Comparison of ENCODE assay signal across 9 cellular contexts in genomic region chr1:201945863-201946223, GRCh38. TPM values are rescaled to one million over a fixed set of nuclear protein-coding genes. Genes with fewer than 3 reads are reported as not detected.
DNase-seq lines count a peak whose midpoint lies in the region; ATAC-seq and TF ChIP-seq lines count a peak whose summit lies in the region.
"Had no signal": no experiment of that assay in that cellular context is flagged by ENCODE, and none has a peak within 500 bp of the region (broad histone marks: within the 10 kb centered on the region; RNA-seq: fewer than 3 reads in every experiment).

No MANE protein-coding gene starts in this region.

- no peak for ATAC-seq in activated B cell treated with CpG ODN at 0.5 μM for 24 hours (ENCODE audit: low read depth)
- ATAC-seq in right cardiac atrium = peak in 1 of 2 donors; percentile 6
- ATAC-seq in HG03460 (IDR thresholded peaks at IDR 0.05; ENCODE audit: unreplicated experiment) = no peak

- H3K4me3 ChIP-seq in ACC112 (ENCODE audit: low read depth, low read length) (peak overlapping the region; percentile 66), right cardiac atrium (ENCODE audit: low read length) (peak overlapping the region; percentile 78), ovary (peak overlapping the region; percentile 75)

- 20% methylated on average over 10 of the region's 10 CpGs for WGBS in right cardiac atrium
- WGBS in ovary, 3 donors = 1 to 5% (median 2%) methylated on average over 10 of the region's 10 CpGs

- DNase-seq in activated B cell treated with CpG ODN at 0.5 μM for 24 hours (no peak), right cardiac atrium (no peak), ovary (no peak), SIG-M5 treated with dmso at 0.1 percent for 504 hours (lab: John Stamatoyannopoulos, UW; ENCODE audit: unreplicated experiment) (no peak), NCI-H187 treated with DMSO at 0.1 percent for 48 hours (lab: John Stamatoyannopoulos, UW) (no peak)
- DNase-seq in activated effector memory CD4-positive, alpha-beta T cell treated with anti-CD3 and anti-CD28 coated beads, Interleukin-2, amount 50 U/mL, for 16 hours = no peak
- DNase-seq: activated T-cell treated with anti-CD3 and anti-CD28 coated beads, Interleukin-2, amount 50 U/mL, for 4 hours had no signal

- H3K79me2 ChIP-seq in ACC112 (ENCODE audit: control insufficient read depth, insufficient read depth, low read length, unreplicated experiment) = no peaks in the 10 kb centered on the region

- H3K36me3 ChIP-seq in ACC112 (ENCODE audit: insufficient read depth, low read length) (no peaks in the 10 kb centered on the region), ovary (no peaks in the 10 kb centered on the region)

- TF ChIP-seq EP300 in ovary (IDR thresholded peaks at IDR 0.05) = no peak

- TF ChIP-seq CTCF in activated B cell treated with CpG ODN at 0.5 μM for 24 hours (IDR thresholded peaks at IDR 0.05) (no peak), ovary (IDR thresholded peaks at IDR 0.05) (no peak)

- no peaks in the 10 kb centered on the region for H3K9me3 ChIP-seq in right cardiac atrium (ENCODE audit: control insufficient read depth, low read length)
- no peaks in the 10 kb centered on the region for H3K9me3 ChIP-seq in ovary

- H3K27ac ChIP-seq in ACC112 (ENCODE audit: low read depth, low read length) (no peak overlapping the region), right cardiac atrium (ENCODE audit: low read length) (peak overlapping the region; percentile 81), ovary (peak overlapping the region; percentile 55 to 89)

- H3K4me3 Mint-ChIP-seq in activated B cell treated with CpG ODN at 0.5 μM for 24 hours = peak overlapping the region; percentile 68

- no peaks in the 10 kb centered on the region for H3K9me3 Mint-ChIP-seq in activated B cell treated with CpG ODN at 0.5 μM for 24 hours
- H3K9me3 Mint-ChIP-seq: activated T-cell treated with anti-CD3 and anti-CD28 coated beads, Interleukin-2, amount 50 U/mL, for 4 hours had no signal

- no peaks in the 10 kb centered on the region for H3K36me3 Mint-ChIP-seq in activated B cell treated with CpG ODN at 0.5 μM for 24 hours (ENCODE audit: low read depth)

- H3K4me1 ChIP-seq in ACC112 (ENCODE audit: control insufficient read depth, insufficient read depth, low read length, unreplicated experiment) (peaks cover 23% of the 10 kb centered on the region), right cardiac atrium (ENCODE audit: control insufficient read depth, insufficient read depth, low read length) (peaks cover 5% of the 10 kb centered on the region), ovary (ENCODE audit: insufficient read depth) (peaks cover 15% of the 10 kb centered on the region)

- no peak overlapping the region for H3K27ac Mint-ChIP-seq in activated B cell treated with CpG ODN at 0.5 μM for 24 hours

- intact Hi-C loops in activated B cell treated with CpG ODN at 0.5 μM for 24 hours (cut with micrococcal nuclease) (no loop called here), right cardiac atrium (cut with DNase I) (loop anchor here in 1 of 4 donors (5.0 kb wide), 1 partner anchor 44 kb away; no protein-coding TSS in a partner anchor), ovary (cut with DNase I) (loop anchor here in 1 of 4 donors (5.0 kb wide), 1 partner anchor 49 kb away; no protein-coding TSS in a partner anchor)

- CTCF ChIA-PET in activated B cell treated with CpG ODN at 0.5 μM for 24 hours (lab: Charles Lee) = interaction anchor here (1.6 kb wide), 1 partner anchor 49 kb away, joined by 4 read pairs; no protein-coding TSS in a partner anchor

- no peak for TF ChIP-seq POLR2A in ovary (IDR thresholded peaks at IDR 0.05)

- H3K27me3 Mint-ChIP-seq in activated B cell treated with CpG ODN at 0.5 μM for 24 hours = peaks cover 42% of the 10 kb centered on the region

- peaks cover 11% of the 10 kb centered on the region for H3K4me1 Mint-ChIP-seq in activated B cell treated with CpG ODN at 0.5 μM for 24 hours

- POLR2A ChIA-PET in activated B cell treated with CpG ODN at 0.5 μM for 24 hours (lab: Charles Lee) = interaction anchor here (1.1 to 1.5 kb wide), 2 partner anchors 9 to 36 kb away, joined by 3 to 7 read pairs; partner anchors contain the start of gene TIMM17A

- peak overlapping the region; percentile 61 for H2AFZ ChIP-seq in ACC112 (ENCODE audit: low read length, unreplicated experiment)

- H3K27me3 ChIP-seq in ACC112 (ENCODE audit: insufficient read depth, low read length) (peaks cover 12% of the 10 kb centered on the region; the same call in 1 of the 2 replicates), right cardiac atrium (ENCODE audit: control insufficient read depth, insufficient read depth) (no peaks in the 10 kb centered on the region), ovary (no peaks in the 10 kb centered on the region)

RNA-seq across cellular contexts. Expression of gene LMOD1, which starts 0.5 kb away (rescaled TPM):
- total RNA-seq in activated B cell treated with CpG ODN at 0.5 μM for 24 hours = not detected in 2 replicates
- 10 to 100 TPM; 22.0 to 40.6 (median 33.0) TPM for total RNA-seq in right cardiac atrium
- 33.7 TPM for polyA plus RNA-seq in right cardiac atrium
- total RNA-seq in ovary = 100 to 1,000 TPM in 2 of 7 donors, 10 to 100 TPM in 5; 25.6 to 155 (median 67.2) TPM
- polyA plus RNA-seq in ovary = 100 to 1,000 TPM in 1 of 2 donors, 10 to 100 TPM in 1; 94.6 to 255 TPM

RNA-seq across cellular contexts. Expression of gene TIMM17A, which starts 9.5 kb away (rescaled TPM):
- total RNA-seq in activated B cell treated with CpG ODN at 0.5 μM for 24 hours = 50.4 and 51.3 TPM in 2 replicates
- 10 to 100 TPM; 67.8 to 96.9 (median 78.5) TPM for total RNA-seq in right cardiac atrium
- 73.4 TPM for polyA plus RNA-seq in right cardiac atrium
- 10 to 100 TPM; 19.9 to 38.1 (median 29.7) TPM for total RNA-seq in ovary
- 10 to 100 TPM; 23.2 to 31.5 TPM for polyA plus RNA-seq in ovary

RNA-seq across cellular contexts. Expression of gene RNPEP, which starts 36.6 kb away (rescaled TPM):
- total RNA-seq in activated B cell treated with CpG ODN at 0.5 μM for 24 hours (37.3 and 38.3 TPM in 2 replicates), right cardiac atrium (10 to 100 TPM; 14.1 to 19.4 (median 18.7) TPM), ovary (10 to 100 TPM; 37.5 to 76.2 (median 43.9) TPM)
- polyA plus RNA-seq in right cardiac atrium (15.6 TPM), ovary (10 to 100 TPM; 32.4 to 49.5 TPM)

RNA-seq across cellular contexts. Expression of gene SHISA4, which starts 57.1 kb away (rescaled TPM):
- 0.24 and 0.35 TPM in 2 replicates for total RNA-seq in activated B cell treated with CpG ODN at 0.5 μM for 24 hours
- total RNA-seq in right cardiac atrium = 10 to 100 TPM; 55.8 to 96.6 (median 73.6) TPM
- 79.5 TPM for polyA plus RNA-seq in right cardiac atrium
- 10 to 100 TPM; 16.8 to 37.9 (median 26.4) TPM for total RNA-seq in ovary
- 10 to 100 TPM; 11.3 to 29.9 TPM for polyA plus RNA-seq in ovary

Comparison
In these comparisons a context has a peak if more than half of its experiments do, and no peak if none do; other contexts are left out.
1. RNA of gene LMOD1, which starts 0.5 kb away (total RNA-seq): 25.6 to 155 TPM in ovary and 22.0 to 40.6 TPM in right cardiac atrium; not detected in activated B cell treated with CpG ODN at 0.5 μM for 24 hours; every median in the first group is over 10 times any median in the second.
2. Peak in every context shown above with its lines, with median percentiles within 50 percentile points of each other: H3K4me3 ChIP-seq.